ENCODE assay signal across 12 cellular contexts in genomic region chr2:101803128-101803527, GRCh38.
A peak's percentile ranks its signal among the peaks of the same experiment; 100 is the strongest.
DNase-seq lines count a peak whose midpoint lies in the region; ATAC-seq, FAIRE-seq and TF ChIP-seq lines count a peak whose summit lies in the region.
"Had no signal": no experiment of that assay in that cellular context is flagged by ENCODE, and none has a peak within 500 bp of the region (broad histone marks: within the 10 kb centered on the region; RNA-seq: fewer than 3 reads in every experiment).

No MANE protein-coding gene starts in this region.

- H2AFZ ChIP-seq in hepatocyte, result no peak overlapping the region

- H3K9me3 ChIP-seq in hepatocyte (ENCODE audit: low read depth) (no peaks in the 10 kb centered on the region), small intestine (ENCODE audit: control insufficient read depth, low read depth) (no peaks in the 10 kb centered on the region)

- H3K27ac ChIP-seq in hepatocyte (peak overlapping the region; percentile 92), small intestine (ENCODE audit: low read depth in 1 of 2, low read length in 1 of 2) (no peak overlapping the region)
- H3K27ac ChIP-seq: HL-60 had no signal

- DNase-seq in HK-2 (ENCODE audit: unreplicated experiment) (peak; percentile 38), astrocyte of the hippocampus (ENCODE audit: low read depth, low spot score) (peak; percentile 43), hepatocyte (ENCODE audit: low spot score) (no peak), small intestine (peak; percentile 37), NCI-H2171 treated with DMSO at 0.1 percent for 48 hours (lab: John Stamatoyannopoulos, UW) (no peak)
- no peak for DNase-seq in stimulated activated naive CD4-positive, alpha-beta T cell (lab: John Stamatoyannopoulos, UW)
- DNase-seq: activated CD4-positive, alpha-beta memory T cell treated with anti-CD3 and anti-CD28 coated beads, Interleukin-2, amount 10 ng/mL, durations not matched to agents 7 days and 5 days; effector memory CD4-positive, alpha-beta T cell; NCI-H1105 treated with DMSO at 0.1 percent for 48 hours; NK-92 treated with Interleukin-12 subunit alpha and Interleukin-12 subunit beta, amount 100 ng/mL, for 24 hours had no signal

- no peak for FAIRE-seq in small intestine (lab: Jason Lieb, UNC)

- H3K4me2 ChIP-seq in hepatocyte, result peak overlapping the region; percentile 25

- peaks cover 26% of the 10 kb centered on the region for H4K20me1 ChIP-seq in hepatocyte (ENCODE audit: insufficient read depth, poor library complexity, severe bottlenecking)

- WGBS in hepatocyte (ENCODE audit: low lambda C conversion rate, missing lambda C conversion rate), result 76% methylated on average over 1 of the region's 1 CpG
- 73 to 77% (median 74%) methylated on average over 1 of the region's 1 CpG for WGBS in small intestine, 3 donors

- H3K36me3 ChIP-seq in hepatocyte (replicated peaks; ENCODE audit: insufficient read depth, low read depth) (no peaks in the 10 kb centered on the region), small intestine (ENCODE audit: control insufficient read depth in 2 of 2, insufficient read depth in 2 of 2, low read length in 2 of 2) (no peaks in the 10 kb centered on the region)

- peaks cover 86% of the 10 kb centered on the region for H3K79me2 ChIP-seq in hepatocyte

- H3K27me3 ChIP-seq in hepatocyte (no peaks in the 10 kb centered on the region), small intestine (ENCODE audit: control insufficient read depth in 2 of 2, insufficient read depth in 2 of 2, low read length in 2 of 2) (no peaks in the 10 kb centered on the region)

- H3K4me3 ChIP-seq in hepatocyte (no peak overlapping the region), small intestine (ENCODE audit: low read depth in 1 of 2, low read length in 2 of 2) (no peak overlapping the region)

- H3K4me1 ChIP-seq in hepatocyte (ENCODE audit: insufficient read depth), result peaks cover 53% of the 10 kb centered on the region
- peaks cover 5 to 12% of the 10 kb centered on the region in 2 donors for H3K4me1 ChIP-seq in small intestine (ENCODE audit: control insufficient read depth in 2 of 2, insufficient read depth in 1 of 2, low read depth in 1 of 2, low read length in 1 of 2)

- TF ChIP-seq CTCF in hepatocyte (IDR thresholded peaks at IDR 0.05; ENCODE audit: poor library complexity), result no peak

- no peaks in the 10 kb centered on the region for H3K9me2 ChIP-seq in hepatocyte (replicated peaks; ENCODE audit: insufficient read depth)

- ATAC-seq in GM21423 (IDR thresholded peaks at IDR 0.05; ENCODE audit: unreplicated experiment), result no peak

Comparison
In these comparisons a context has a peak if more than half of its experiments do, and no peak if none do; other contexts are left out.
1. DNase-seq: peak in HK-2 (single experiment), astrocyte of the hippocampus (single experiment) and small intestine (single experiment); none in hepatocyte (single experiment), NCI-H2171 treated with DMSO at 0.1 percent for 48 hours (single experiment) and stimulated activated naive CD4-positive, alpha-beta T cell (0 of 6).